In the genomic region with DNA sequence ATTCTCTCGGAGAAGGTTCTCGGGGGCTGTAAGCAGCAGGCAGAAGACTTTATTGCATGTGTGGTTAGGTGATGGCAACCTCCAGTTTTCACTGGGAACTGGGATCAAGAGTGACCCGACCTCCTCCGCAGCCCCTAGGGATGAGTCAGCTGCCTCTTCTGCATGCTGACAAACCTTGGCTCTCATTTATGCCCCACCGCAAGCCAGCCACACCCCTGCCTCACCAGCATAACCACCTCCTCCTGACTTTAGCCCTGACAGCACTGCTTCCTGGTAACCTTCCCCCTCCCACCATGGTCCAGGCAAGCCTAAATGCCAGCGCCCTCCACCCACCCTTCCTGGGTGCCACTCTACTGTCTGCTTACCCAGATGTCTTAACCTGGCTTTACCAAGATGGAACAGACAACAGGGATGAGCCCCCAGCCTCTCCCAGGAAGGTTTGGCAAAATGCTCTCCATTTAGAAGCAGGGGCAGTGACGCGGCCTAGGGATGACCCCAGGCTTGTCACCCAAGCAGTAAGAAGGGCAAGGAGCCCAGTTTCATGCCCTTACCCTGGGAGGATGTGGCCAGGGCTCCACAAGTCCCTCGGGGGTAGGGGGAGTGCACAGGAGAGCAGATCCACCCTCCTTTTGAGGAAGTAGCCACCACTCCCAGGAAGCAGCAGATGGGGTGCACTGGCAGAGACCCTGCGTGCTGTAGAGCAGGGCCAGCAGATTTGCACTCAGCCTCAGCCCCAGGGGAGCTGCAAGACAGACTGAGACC, we compare ENCODE assay signal across 9 cellular contexts.
DNase-seq lines count a peak whose midpoint lies in the region; ATAC-seq and TF ChIP-seq lines count a peak whose summit lies in the region.
"Had no signal": no experiment of that assay in that cellular context is flagged by ENCODE, and none has a peak within 500 bp of the region (broad histone marks: within the 10 kb centered on the region; RNA-seq: fewer than 3 reads in every experiment).

No MANE protein-coding gene starts in this region.

- H3K27me3 ChIP-seq in RWPE2 (ENCODE audit: insufficient read depth, poor library complexity, severe bottlenecking) = no peaks in the 10 kb centered on the region
- H3K27me3 ChIP-seq: cardiac muscle cell had no signal

- ATAC-seq in HG03064 (IDR thresholded peaks at IDR 0.05; ENCODE audit: low read depth, unreplicated experiment) (peak; percentile 71), RWPE2 (ENCODE audit: low read depth) (peak; percentile 70), GM18868 (IDR thresholded peaks at IDR 0.05; ENCODE audit: unreplicated experiment) (no peak)

- no peak for TF ChIP-seq CTCF in GM12865 (IDR thresholded peaks at IDR 0.05; ENCODE audit: insufficient read depth, low read depth, low read length, missing control alignments)
- no peak for TF ChIP-seq CTCF in RWPE2 (IDR thresholded peaks at IDR 0.05; ENCODE audit: poor library complexity, severe bottlenecking)

- DNase-seq in GM12865 (ENCODE audit: low read depth) (peak; percentile 84), RWPE2 (ENCODE audit: low spot score) (peak; percentile 35), medulla oblongata (ENCODE audit: extremely low spot score) (peak; percentile 8), NCI-H526 (lab: John Stamatoyannopoulos, UW) (no peak), GOT3 (lab: John Stamatoyannopoulos, UW) (no peak), NCI-H187 (lab: John Stamatoyannopoulos, UW) (no peak)

- peaks cover 3% of the 10 kb centered on the region for H3K4me1 ChIP-seq in RWPE2 (ENCODE audit: insufficient read depth, poor library complexity, severe bottlenecking)

- H3K9me3 ChIP-seq in RWPE2 (ENCODE audit: severe bottlenecking) = no peaks in the 10 kb centered on the region

- H3K4me3 ChIP-seq in GM12865 (ENCODE audit: low read depth, low read length) (peak overlapping the region; percentile 36), RWPE2 (ENCODE audit: severe bottlenecking) (no peak overlapping the region)
- H3K4me3 ChIP-seq: cardiac muscle cell had no signal

- H3K36me3 ChIP-seq in RWPE2 (ENCODE audit: low read depth) = no peaks in the 10 kb centered on the region
- H3K36me3 ChIP-seq: cardiac muscle cell had no signal

- H3K27ac ChIP-seq in RWPE2 (ENCODE audit: poor library complexity, severe bottlenecking) = no peak overlapping the region
- H3K27ac ChIP-seq: cardiac muscle cell had no signal

Comparison
In these comparisons a context has a peak if more than half of its experiments do, and no peak if none do; other contexts are left out.
1. DNase-seq: peak in GM12865 (single experiment), RWPE2 (single experiment) and medulla oblongata (single experiment); none in NCI-H526 (0 of 2), GOT3 (single experiment) and NCI-H187 (0 of 2).